26 cellular contexts compared by ENCODE assay signal in genomic region chrX:24093746-24094145, GRCh38.
"Had no signal": no experiment of that assay in that cellular context is flagged by ENCODE, and none has a peak within 500 bp of the region (broad histone marks: within the 10 kb centered on the region; RNA-seq: fewer than 3 reads in every experiment).

No MANE protein-coding gene starts in this region.

- H3K4me1 ChIP-seq: colonic mucosa, foreskin keratinocyte, gastroesophageal sphincter had no signal

- H3K36me3 ChIP-seq: colonic mucosa, esophagus muscularis mucosa, esophagus squamous epithelium, gastrocnemius medialis, gastroesophageal sphincter, heart left ventricle, heart right ventricle had no signal

- H3K27me3 ChIP-seq: colonic mucosa, esophagus muscularis mucosa, esophagus squamous epithelium, foreskin keratinocyte, gastrocnemius medialis, gastroesophageal sphincter, hepatocyte had no signal

- H2AFZ ChIP-seq: hepatocyte had no signal

- H3K27ac Mint-ChIP-seq: dendritic cell treated with granulocyte-macrophage colony-stimulating factor and Interleukin-4, amounts not matched to agents 40 ng/mL and 50 ng/mL, for 4 days; effector memory CD8-positive, alpha-beta T cell; endodermal cell had no signal

- H3K79me2 ChIP-seq: hepatocyte had no signal

- ATAC-seq: effector memory CD8-positive, alpha-beta T cell; esophagus mucosa; foreskin keratinocyte; gastrocnemius medialis; gastroesophageal sphincter; heart left ventricle; heart right ventricle had no signal

- H3K27ac ChIP-seq: colonic mucosa, coronary artery, dorsolateral prefrontal cortex, epithelial cell of prostate, esophagus muscularis mucosa, esophagus squamous epithelium, foreskin keratinocyte, gastrocnemius medialis, gastroesophageal sphincter, heart left ventricle, heart right ventricle, hepatocyte had no signal

- H3K4me2 ChIP-seq: hepatocyte had no signal

- DNase-seq: colonic mucosa; cortex of kidney; dermis blood vessel endothelial cell; dorsolateral prefrontal cortex; effector CD4-positive, alpha-beta T cell; effector CD8-positive, alpha-beta T cell; effector memory CD4-positive, alpha-beta T cell; effector memory CD8-positive, alpha-beta T cell; endodermal cell; erythroblast; esophagus squamous epithelium; foreskin fibroblast; foreskin keratinocyte; foreskin melanocyte; gastrocnemius medialis; glutamatergic neuron; head of caudate nucleus; heart left ventricle; heart right ventricle had no signal

- H3K4me3 ChIP-seq: colonic mucosa, coronary artery, dorsolateral prefrontal cortex, esophagus muscularis mucosa, esophagus squamous epithelium, gastrocnemius medialis, gastroesophageal sphincter, heart left ventricle, heart right ventricle, hepatocyte had no signal

- H3K9me3 Mint-ChIP-seq: dendritic cell treated with granulocyte-macrophage colony-stimulating factor and Interleukin-4, amounts not matched to agents 40 ng/mL and 50 ng/mL, for 4 days; effector memory CD8-positive, alpha-beta T cell; endodermal cell had no signal

- H3K27me3 Mint-ChIP-seq: dendritic cell treated with granulocyte-macrophage colony-stimulating factor and Interleukin-4, amounts not matched to agents 40 ng/mL and 50 ng/mL, for 4 days; effector memory CD8-positive, alpha-beta T cell had no signal

- H3K4me3 Mint-ChIP-seq: dendritic cell treated with granulocyte-macrophage colony-stimulating factor and Interleukin-4, amounts not matched to agents 40 ng/mL and 50 ng/mL, for 4 days; effector memory CD8-positive, alpha-beta T cell; endodermal cell had no signal

- H3K9me3 ChIP-seq: colonic mucosa, esophagus muscularis mucosa, esophagus squamous epithelium, gastrocnemius medialis, gastroesophageal sphincter, heart left ventricle, heart right ventricle had no signal
